10 cellular contexts compared by ENCODE assay signal in the genomic region with DNA sequence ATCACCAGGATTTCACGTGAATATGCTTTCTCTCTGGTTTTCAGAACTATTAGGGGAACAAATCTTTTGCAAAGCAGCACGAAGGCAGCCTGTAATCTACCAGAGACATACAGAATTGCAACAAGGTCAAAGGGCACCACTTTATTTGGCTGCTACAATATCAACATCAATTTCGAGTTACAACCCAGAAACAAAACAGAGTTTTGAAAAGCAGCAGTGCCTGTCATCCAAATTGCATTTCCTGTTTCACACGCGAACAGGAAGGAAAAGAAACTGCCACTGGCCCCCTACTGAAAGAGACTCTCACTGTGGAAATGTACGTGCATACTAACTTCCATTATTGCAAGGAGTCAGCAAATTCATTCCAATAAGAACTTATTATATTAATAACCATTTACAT. TPM values are rescaled to one million over a fixed set of nuclear protein-coding genes. Genes with fewer than 3 reads are reported as not detected.
DNase-seq lines count a peak whose midpoint lies in the region; ATAC-seq and TF ChIP-seq lines count a peak whose summit lies in the region.
"Had no signal": no experiment of that assay in that cellular context is flagged by ENCODE, and none has a peak within 500 bp of the region (broad histone marks: within the 10 kb centered on the region; RNA-seq: fewer than 3 reads in every experiment).

No MANE protein-coding gene starts in this region.

- H3K27ac ChIP-seq in cardiac muscle cell (peak overlapping the region; percentile 22), right cardiac atrium (ENCODE audit: low read length) (no peak overlapping the region), stomach (peak overlapping the region in 3 of 5 donors; percentile 24 to 53 (median 51))

- ATAC-seq in right cardiac atrium (no peak), GM21447 (IDR thresholded peaks at IDR 0.05; ENCODE audit: unreplicated experiment) (no peak)

- WGBS in right cardiac atrium, result 24% methylated on average over 6 of the region's 6 CpGs
- WGBS in stomach, 5 donors, result 11 to 26% (median 18%) methylated on average over 6 of the region's 6 CpGs

- no peak for TF ChIP-seq POLR2A in stomach (IDR thresholded peaks at IDR 0.05)

- H3K9me3 ChIP-seq in cardiac muscle cell (ENCODE audit: low read depth) (no peaks in the 10 kb centered on the region), right cardiac atrium (ENCODE audit: control insufficient read depth, low read length) (no peaks in the 10 kb centered on the region), stomach (no peaks in the 10 kb centered on the region)

- H3K4me3 ChIP-seq in cardiac muscle cell, result no peak overlapping the region
- H3K4me3 ChIP-seq in right cardiac atrium (ENCODE audit: low read length), result no peak overlapping the region
- no peak overlapping the region for H3K4me3 ChIP-seq in stomach

- no peak for TF ChIP-seq CTCF in cardiac muscle cell (IDR thresholded peaks at IDR 0.05; ENCODE audit: low read depth, low read length)
- no peak for TF ChIP-seq CTCF in stomach (IDR thresholded peaks at IDR 0.05)

- H3K36me3 ChIP-seq in cardiac muscle cell, result no peaks in the 10 kb centered on the region
- no peaks in the 10 kb centered on the region for H3K36me3 ChIP-seq in stomach

- H3K4me1 ChIP-seq in cardiac muscle cell (ENCODE audit: low read depth) (peaks cover 39% of the 10 kb centered on the region), right cardiac atrium (ENCODE audit: control insufficient read depth, insufficient read depth, low read length) (peaks cover 3% of the 10 kb centered on the region), stomach (peaks cover 0 to 42% (median 24%) of the 10 kb centered on the region in 4 donors)

- DNase-seq in cardiac muscle cell (ENCODE audit: low read depth in 1 of 2, low spot score in 1 of 2) (peak; percentile 2 to 40), right cardiac atrium (no peak), NOMO-1 (lab: John Stamatoyannopoulos, UW; ENCODE audit: unreplicated experiment in 2 of 2) (peak; percentile 68 to 89), dermis blood vessel endothelial cell (peak; percentile 20), stomach (no peak), G401 (ENCODE audit: low spot score) (no peak), NCI-H2107 (lab: John Stamatoyannopoulos, UW) (no peak)
- DNase-seq: NCI-H1436 had no signal

- in situ Hi-C loops in G401 (cut with HindIII; ENCODE audit: low sequenced_read_pairs), result no loop called here

- TF ChIP-seq EP300 in stomach (IDR thresholded peaks at IDR 0.05), result no peak

- intact Hi-C loops in right cardiac atrium (cut with DNase I) (no loop called here), stomach (cut with DNase I; ENCODE audit: low total_unique reads) (no loop called here)

- H3K27me3 ChIP-seq in cardiac muscle cell (no peaks in the 10 kb centered on the region), right cardiac atrium (ENCODE audit: control insufficient read depth, insufficient read depth) (no peaks in the 10 kb centered on the region), stomach (no peaks in the 10 kb centered on the region)

RNA-seq across cellular contexts. Expression of gene C1QTNF7, which starts 17.1 kb away (rescaled TPM):
- total RNA-seq in cardiac muscle cell, result not detected in 2 replicates
- not detected in 2 replicates for polyA plus RNA-seq in cardiac muscle cell
- total RNA-seq in right cardiac atrium, result 1 to 10 TPM; 1.6 to 4.0 (median 2.2) TPM
- polyA plus RNA-seq in right cardiac atrium, result 1.7 TPM
- not detected in 2 replicates for total RNA-seq in dermis blood vessel endothelial cell
- total RNA-seq in stomach, result 10 to 100 TPM in 2 of 5 donors, 1 to 10 TPM in 2, under 1 TPM in 1; 0.87 to 73.2 (median 6.2) TPM
- 1 to 10 TPM in 2 of 3 donors, under 1 TPM in 1; 0.68 to 2.1 (median 1.4) TPM for polyA plus RNA-seq in stomach
- total RNA-seq in G401 (2014; rRNA removed; shearing (Covaris generic)), result not detected in 2 replicates
- total RNA-seq: SK-MEL-5 had no signal

RNA-seq across cellular contexts. Expression of gene CC2D2A, which starts 58.9 kb away (rescaled TPM):
- total RNA-seq in cardiac muscle cell, result 20.7 and 43.5 TPM in 2 replicates
- 17.3 and 29.0 TPM in 2 replicates for polyA plus RNA-seq in cardiac muscle cell
- 10 to 100 TPM in 3 of 4 donors, 1 to 10 TPM in 1; 8.2 to 13.6 (median 13.3) TPM for total RNA-seq in right cardiac atrium
- polyA plus RNA-seq in right cardiac atrium, result 13.0 TPM
- 7.8 and 9.3 TPM in 2 replicates for total RNA-seq in dermis blood vessel endothelial cell
- total RNA-seq in stomach, result 10 to 100 TPM; 12.5 to 32.7 (median 16.5) TPM
- 10 to 100 TPM in 2 of 3 donors, 1 to 10 TPM in 1; 5.7 to 12.7 (median 11.4) TPM for polyA plus RNA-seq in stomach
- total RNA-seq in G401 (2014; rRNA removed; shearing (Covaris generic)), result 7.6 and 24.7 TPM in 2 replicates

Comparison
In these comparisons a context has a peak if more than half of its experiments do, and no peak if none do; other contexts are left out.
1. DNase-seq: peak in cardiac muscle cell (2 of 2), NOMO-1 (2 of 2) and dermis blood vessel endothelial cell (single experiment); none in right cardiac atrium (0 of 3), stomach (single experiment), G401 (single experiment) and NCI-H2107 (single experiment).